ENCODE assay signal across 11 cellular contexts in the genomic region with DNA sequence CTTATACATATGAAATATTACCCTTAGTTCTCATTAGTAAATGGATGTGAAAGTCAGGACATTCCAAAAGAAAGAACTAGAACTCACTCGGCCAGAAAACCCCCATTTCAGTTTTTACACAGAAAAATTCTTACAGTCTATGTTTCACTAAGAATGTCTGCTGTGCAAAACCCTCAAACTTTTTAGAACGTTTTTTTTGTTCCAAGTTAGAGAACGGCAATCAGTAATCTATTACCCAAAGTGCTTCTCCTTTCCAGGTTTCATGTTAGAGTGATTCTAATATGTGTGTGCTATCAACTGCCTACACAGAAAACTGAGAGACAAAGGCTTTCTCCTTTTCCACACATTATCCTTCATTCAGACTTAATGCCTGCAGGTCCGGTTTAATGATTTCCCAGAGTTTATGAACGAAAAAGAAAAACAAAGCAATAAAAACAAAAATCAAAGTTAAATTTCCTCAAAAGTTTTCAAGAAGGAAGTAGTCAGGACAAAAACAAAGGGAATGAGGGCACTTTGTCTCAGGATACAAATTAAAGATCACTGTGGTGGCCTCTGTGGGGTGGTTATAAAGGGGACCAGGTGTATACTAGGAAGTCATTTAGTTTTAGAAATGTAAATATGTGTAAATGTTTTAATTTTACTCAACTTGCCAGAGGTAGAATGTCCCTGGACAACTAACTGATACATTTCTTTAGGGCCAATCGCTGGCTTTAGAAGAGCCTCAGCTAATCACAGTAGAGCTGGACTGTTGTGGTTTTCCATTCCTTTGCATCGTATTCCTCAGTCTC. TPM values are rescaled to one million over a fixed set of nuclear protein-coding genes. Genes with fewer than 3 reads are reported as not detected.
DNase-seq lines count a peak whose midpoint lies in the region; ATAC-seq, FAIRE-seq and TF ChIP-seq lines count a peak whose summit lies in the region.
"Had no signal": no experiment of that assay in that cellular context is flagged by ENCODE, and none has a peak within 500 bp of the region (broad histone marks: within the 10 kb centered on the region; RNA-seq: fewer than 3 reads in every experiment).

No MANE protein-coding gene starts in this region.

- TF ChIP-seq CTCF in psoas muscle (IDR thresholded peaks at IDR 0.05): no peak

- ATAC-seq in GM21381 (IDR thresholded peaks at IDR 0.05; ENCODE audit: unreplicated experiment) (peak; percentile 60), HG03196 (IDR thresholded peaks at IDR 0.05; ENCODE audit: unreplicated experiment) (peak; percentile 52), SK-N-SH treated with all-trans-retinoic acid at 6 μM for 48 hours (no peak), psoas muscle (no peak)

- no peak overlapping the region for H3K4me3 ChIP-seq in psoas muscle

- H3K27me3 ChIP-seq in psoas muscle (ENCODE audit: insufficient read depth in 3 of 3, low read length in 2 of 3): no peaks in the 10 kb centered on the region
- H3K27me3 ChIP-seq: neutrophil had no signal

- H3K36me3 ChIP-seq in psoas muscle (ENCODE audit: insufficient read depth in 1 of 2, low read depth in 1 of 2): no peaks in the 10 kb centered on the region
- H3K36me3 ChIP-seq: neutrophil had no signal

- TF ChIP-seq POLR2A in H54 (IDR thresholded peaks at IDR 0.05; ENCODE audit: low read depth, low read length): no peak

- FAIRE-seq in endometrium (lab: Jason Lieb, UNC) (peak; percentile 41), H54 (lab: Jason Lieb, UNC) (no peak)

- 64 to 66% (median 65%) methylated on average over 7 of the region's 7 CpGs for WGBS in psoas muscle, 3 donors

- H3K4me1 ChIP-seq in psoas muscle: no peaks in the 10 kb centered on the region

- DNase-seq in CD1c-positive myeloid dendritic cell (ENCODE audit: extremely low spot score) (peak; percentile 51), H54 (ENCODE audit: insufficient read length, low spot score) (no peak), DMS153 (lab: John Stamatoyannopoulos, UW) (no peak), psoas muscle (no peak)
- DNase-seq: activated effector memory CD4-positive, alpha-beta T cell treated with anti-CD3 and anti-CD28 coated beads, Interleukin-2, amount 50 U/mL, for 16 hours; NCI-H1436 had no signal

- H3K27ac ChIP-seq in psoas muscle: no peak overlapping the region
- H3K27ac ChIP-seq: neutrophil had no signal

- no peaks in the 10 kb centered on the region for H3K9me3 ChIP-seq in psoas muscle
- H3K9me3 ChIP-seq: neutrophil had no signal

- intact Hi-C loops in psoas muscle (cut with DNase I): no loop called here

TF ChIP-seq in SK-N-SH treated with all-trans-retinoic acid at 6 μM for 48 hours, 23 proteins besides CTCF, POLR2A, EP300 and RAD21:
- TF ChIP-seq, protein P1, sequence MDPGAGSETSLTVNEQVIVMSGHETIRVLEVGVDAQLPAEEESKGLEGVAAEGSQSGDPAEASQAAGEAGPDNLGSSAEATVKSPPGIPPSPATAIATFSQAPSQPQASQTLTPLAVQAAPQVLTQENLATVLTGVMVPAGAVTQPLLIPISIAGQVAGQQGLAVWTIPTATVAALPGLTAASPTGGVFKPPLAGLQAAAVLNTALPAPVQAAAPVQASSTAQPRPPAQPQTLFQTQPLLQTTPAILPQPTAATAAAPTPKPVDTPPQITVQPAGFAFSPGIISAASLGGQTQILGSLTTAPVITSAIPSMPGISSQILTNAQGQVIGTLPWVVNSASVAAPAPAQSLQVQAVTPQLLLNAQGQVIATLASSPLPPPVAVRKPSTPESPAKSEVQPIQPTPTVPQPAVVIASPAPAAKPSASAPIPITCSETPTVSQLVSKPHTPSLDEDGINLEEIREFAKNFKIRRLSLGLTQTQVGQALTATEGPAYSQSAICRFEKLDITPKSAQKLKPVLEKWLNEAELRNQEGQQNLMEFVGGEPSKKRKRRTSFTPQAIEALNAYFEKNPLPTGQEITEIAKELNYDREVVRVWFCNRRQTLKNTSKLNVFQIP (CRISPR knock-in tag; IDR thresholded peaks at IDR 0.05; ENCODE audit: borderline replicate concordance, low read depth): no peak
- TF ChIP-seq ZFP3 (CRISPR knock-in tag; IDR thresholded peaks at IDR 0.05): no peak
- no peak for TF ChIP-seq SNAI2 (CRISPR knock-in tag; IDR thresholded peaks at IDR 0.05)
- no peak for TF ChIP-seq ZNF70 (CRISPR knock-in tag; IDR thresholded peaks at IDR 0.05)
- no peak for TF ChIP-seq TCF4 (CRISPR knock-in tag; IDR thresholded peaks at IDR 0.05; ENCODE audit: borderline replicate concordance)
- no peak for TF ChIP-seq ISL1 (CRISPR knock-in tag; IDR thresholded peaks at IDR 0.05)
- no peak for TF ChIP-seq ARNTL (CRISPR knock-in tag; IDR thresholded peaks at IDR 0.05; ENCODE audit: borderline replicate concordance, low read depth)
- TF ChIP-seq, protein P2, sequence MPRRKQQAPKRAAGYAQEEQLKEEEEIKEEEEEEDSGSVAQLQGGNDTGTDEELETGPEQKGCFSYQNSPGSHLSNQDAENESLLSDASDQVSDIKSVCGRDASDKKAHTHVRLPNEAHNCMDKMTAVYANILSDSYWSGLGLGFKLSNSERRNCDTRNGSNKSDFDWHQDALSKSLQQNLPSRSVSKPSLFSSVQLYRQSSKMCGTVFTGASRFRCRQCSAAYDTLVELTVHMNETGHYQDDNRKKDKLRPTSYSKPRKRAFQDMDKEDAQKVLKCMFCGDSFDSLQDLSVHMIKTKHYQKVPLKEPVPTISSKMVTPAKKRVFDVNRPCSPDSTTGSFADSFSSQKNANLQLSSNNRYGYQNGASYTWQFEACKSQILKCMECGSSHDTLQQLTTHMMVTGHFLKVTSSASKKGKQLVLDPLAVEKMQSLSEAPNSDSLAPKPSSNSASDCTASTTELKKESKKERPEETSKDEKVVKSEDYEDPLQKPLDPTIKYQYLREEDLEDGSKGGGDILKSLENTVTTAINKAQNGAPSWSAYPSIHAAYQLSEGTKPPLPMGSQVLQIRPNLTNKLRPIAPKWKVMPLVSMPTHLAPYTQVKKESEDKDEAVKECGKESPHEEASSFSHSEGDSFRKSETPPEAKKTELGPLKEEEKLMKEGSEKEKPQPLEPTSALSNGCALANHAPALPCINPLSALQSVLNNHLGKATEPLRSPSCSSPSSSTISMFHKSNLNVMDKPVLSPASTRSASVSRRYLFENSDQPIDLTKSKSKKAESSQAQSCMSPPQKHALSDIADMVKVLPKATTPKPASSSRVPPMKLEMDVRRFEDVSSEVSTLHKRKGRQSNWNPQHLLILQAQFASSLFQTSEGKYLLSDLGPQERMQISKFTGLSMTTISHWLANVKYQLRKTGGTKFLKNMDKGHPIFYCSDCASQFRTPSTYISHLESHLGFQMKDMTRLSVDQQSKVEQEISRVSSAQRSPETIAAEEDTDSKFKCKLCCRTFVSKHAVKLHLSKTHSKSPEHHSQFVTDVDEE (CRISPR knock-in tag; IDR thresholded peaks at IDR 0.05): no peak
- TF ChIP-seq GLIS3 (CRISPR knock-in tag; IDR thresholded peaks at IDR 0.05): no peak
- TF ChIP-seq RARB (CRISPR knock-in tag; IDR thresholded peaks at IDR 0.05): no peak
- no peak for TF ChIP-seq CSDC2 (CRISPR knock-in tag; IDR thresholded peaks at IDR 0.05)
- TF ChIP-seq, protein P3, sequence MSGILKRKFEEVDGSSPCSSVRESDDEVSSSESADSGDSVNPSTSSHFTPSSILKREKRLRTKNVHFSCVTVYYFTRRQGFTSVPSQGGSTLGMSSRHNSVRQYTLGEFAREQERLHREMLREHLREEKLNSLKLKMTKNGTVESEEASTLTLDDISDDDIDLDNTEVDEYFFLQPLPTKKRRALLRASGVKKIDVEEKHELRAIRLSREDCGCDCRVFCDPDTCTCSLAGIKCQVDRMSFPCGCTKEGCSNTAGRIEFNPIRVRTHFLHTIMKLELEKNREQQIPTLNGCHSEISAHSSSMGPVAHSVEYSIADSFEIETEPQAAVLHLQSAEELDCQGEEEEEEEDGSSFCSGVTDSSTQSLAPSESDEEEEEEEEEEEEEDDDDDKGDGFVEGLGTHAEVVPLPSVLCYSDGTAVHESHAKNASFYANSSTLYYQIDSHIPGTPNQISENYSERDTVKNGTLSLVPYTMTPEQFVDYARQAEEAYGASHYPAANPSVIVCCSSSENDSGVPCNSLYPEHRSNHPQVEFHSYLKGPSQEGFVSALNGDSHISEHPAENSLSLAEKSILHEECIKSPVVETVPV (CRISPR knock-in tag; IDR thresholded peaks at IDR 0.05): no peak
- no peak for TF ChIP-seq ZFP30 (CRISPR knock-in tag; IDR thresholded peaks at IDR 0.05)
- TF ChIP-seq, protein P4, sequence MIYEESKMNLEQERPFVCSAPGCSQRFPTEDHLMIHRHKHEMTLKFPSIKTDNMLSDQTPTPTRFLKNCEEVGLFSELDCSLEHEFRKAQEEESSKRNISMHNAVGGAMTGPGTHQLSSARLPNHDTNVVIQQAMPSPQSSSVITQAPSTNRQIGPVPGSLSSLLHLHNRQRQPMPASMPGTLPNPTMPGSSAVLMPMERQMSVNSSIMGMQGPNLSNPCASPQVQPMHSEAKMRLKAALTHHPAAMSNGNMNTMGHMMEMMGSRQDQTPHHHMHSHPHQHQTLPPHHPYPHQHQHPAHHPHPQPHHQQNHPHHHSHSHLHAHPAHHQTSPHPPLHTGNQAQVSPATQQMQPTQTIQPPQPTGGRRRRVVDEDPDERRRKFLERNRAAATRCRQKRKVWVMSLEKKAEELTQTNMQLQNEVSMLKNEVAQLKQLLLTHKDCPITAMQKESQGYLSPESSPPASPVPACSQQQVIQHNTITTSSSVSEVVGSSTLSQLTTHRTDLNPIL (CRISPR knock-in tag; IDR thresholded peaks at IDR 0.05; ENCODE audit: low read depth): no peak

RNA-seq across cellular contexts. Expression of a gene that starts 11.4 kb away (rescaled TPM):
- total RNA-seq in psoas muscle: 10 to 100 TPM in 3 of 4 donors, 1 to 10 TPM in 1; 5.3 to 94.6 (median 15.6) TPM
- 1 to 10 TPM in 2 of 3 donors, under 1 TPM in 1; 0.92 to 3.8 (median 1.0) TPM for polyA plus RNA-seq in psoas muscle

Comparison
In these comparisons a context has a peak if more than half of its experiments do, and no peak if none do; other contexts are left out.
1. ATAC-seq: peak in GM21381 (single experiment) and HG03196 (single experiment); none in SK-N-SH treated with all-trans-retinoic acid at 6 μM for 48 hours (single experiment) and psoas muscle (0 of 4).